Comparison of ENCODE assay signal across 8 cellular contexts in the genomic region with DNA sequence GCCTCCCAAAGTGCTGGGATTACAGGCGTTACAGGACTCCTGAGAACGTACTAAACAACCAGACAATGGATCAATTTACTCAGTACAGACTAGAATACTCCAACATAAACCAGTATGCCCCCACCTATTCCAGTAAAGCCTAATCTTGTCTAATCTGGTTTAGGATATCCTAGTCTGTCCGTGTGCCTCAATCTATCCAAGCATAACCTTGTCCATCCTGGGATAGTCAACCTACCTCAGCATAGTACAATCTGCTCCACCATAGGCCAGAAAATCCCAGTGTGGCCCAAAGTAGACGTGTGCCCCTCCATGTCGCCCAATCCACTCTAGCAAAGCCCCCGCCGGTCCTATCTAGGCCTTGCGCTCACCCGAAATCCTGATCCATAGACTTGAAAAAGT. TPM values are rescaled to one million over a fixed set of nuclear protein-coding genes. Genes with fewer than 3 reads are reported as not detected.
DNase-seq lines count a peak whose midpoint lies in the region; ATAC-seq lines count a peak whose summit lies in the region.

No MANE protein-coding gene starts in this region.

- peak overlapping the region; percentile 88 for H3K27ac Mint-ChIP-seq in activated CD4-positive, alpha-beta T cell treated with anti-CD3 and anti-CD28 coated beads, Interleukin-2, amount 10 ng/mL, durations not matched to agents 7 days and 5 days
- H3K27ac Mint-ChIP-seq in activated naive CD8-positive, alpha-beta T cell = peak overlapping the region; percentile 95
- H3K27ac Mint-ChIP-seq in stimulated activated naive CD8-positive, alpha-beta T cell treated with anti-CD3 and anti-CD28 coated beads, Interleukin-15, amount 100 ng/mL, for 72 hours = peak overlapping the region; percentile 96

- CTCF ChIA-PET in activated CD4-positive, alpha-beta T cell treated with anti-CD3 and anti-CD28 coated beads, Interleukin-2, amount 10 ng/mL, durations not matched to agents 7 days and 5 days (lab: Charles Lee) = interaction anchor here (0.7 to 2.5 kb wide), 6 partner anchors 9 to 454 kb away, joined by 3 to 14 read pairs (median 4); partner anchors contain the start of genes ACADVL and DLG4

- H3K4me3 Mint-ChIP-seq in activated CD4-positive, alpha-beta T cell treated with anti-CD3 and anti-CD28 coated beads, Interleukin-2, amount 10 ng/mL, durations not matched to agents 7 days and 5 days = peak overlapping the region; percentile 96
- peak overlapping the region; percentile 96 for H3K4me3 Mint-ChIP-seq in activated naive CD8-positive, alpha-beta T cell
- peak overlapping the region; percentile 95 to 98 for H3K4me3 Mint-ChIP-seq in stimulated activated naive CD8-positive, alpha-beta T cell treated with anti-CD3 and anti-CD28 coated beads, Interleukin-15, amount 100 ng/mL, for 72 hours

- H3K9me3 ChIP-seq in iPS-18c (ENCODE audit: control insufficient read depth, insufficient read depth, low read length) = no peaks in the 10 kb centered on the region

- no peaks in the 10 kb centered on the region for H3K9me3 Mint-ChIP-seq in activated CD4-positive, alpha-beta T cell treated with anti-CD3 and anti-CD28 coated beads, Interleukin-2, amount 10 ng/mL, durations not matched to agents 7 days and 5 days
- H3K9me3 Mint-ChIP-seq in activated naive CD8-positive, alpha-beta T cell (ENCODE audit: low read depth) = no peaks in the 10 kb centered on the region
- no peaks in the 10 kb centered on the region for H3K9me3 Mint-ChIP-seq in stimulated activated naive CD8-positive, alpha-beta T cell treated with anti-CD3 and anti-CD28 coated beads, Interleukin-15, amount 100 ng/mL, for 72 hours

- H3K4me3 ChIP-seq in iPS-18c (ENCODE audit: insufficient read depth, low read depth, low read length) = peak overlapping the region; percentile 82

- H3K36me3 Mint-ChIP-seq in activated CD4-positive, alpha-beta T cell treated with anti-CD3 and anti-CD28 coated beads, Interleukin-2, amount 10 ng/mL, durations not matched to agents 7 days and 5 days (ENCODE audit: low read depth) = peaks cover 33% of the 10 kb centered on the region
- peaks cover 5% of the 10 kb centered on the region for H3K36me3 Mint-ChIP-seq in activated naive CD8-positive, alpha-beta T cell

- no peak for DNase-seq in activated CD4-positive, alpha-beta T cell treated with anti-CD3 and anti-CD28 coated beads, Interleukin-2, amount 10 ng/mL, durations not matched to agents 7 days and 5 days
- DNase-seq in activated CD4-positive, alpha-beta T cell treated with anti-CD3 and anti-CD28 coated beads, Interleukin-2, amount 50 U/mL, for 1 hour = no peak
- DNase-seq in stimulated activated naive CD8-positive, alpha-beta T cell treated with anti-CD3 and anti-CD28 coated beads, Interleukin-15, amount 100 ng/mL, for 72 hours = no peak
- DNase-seq in HPDE6-E6E7 (ENCODE audit: extremely low spot score) (no peak), NCI-H1694 (lab: John Stamatoyannopoulos, UW) (no peak)

- peaks cover 52% of the 10 kb centered on the region for H3K4me1 Mint-ChIP-seq in activated CD4-positive, alpha-beta T cell treated with anti-CD3 and anti-CD28 coated beads, Interleukin-2, amount 10 ng/mL, durations not matched to agents 7 days and 5 days
- peaks cover 49% of the 10 kb centered on the region for H3K4me1 Mint-ChIP-seq in activated naive CD8-positive, alpha-beta T cell (ENCODE audit: low read depth)
- H3K4me1 Mint-ChIP-seq in stimulated activated naive CD8-positive, alpha-beta T cell treated with anti-CD3 and anti-CD28 coated beads, Interleukin-15, amount 100 ng/mL, for 72 hours = peaks cover 80% of the 10 kb centered on the region

- POLR2A ChIA-PET in activated CD4-positive, alpha-beta T cell treated with anti-CD3 and anti-CD28 coated beads, Interleukin-2, amount 10 ng/mL, durations not matched to agents 7 days and 5 days (lab: Charles Lee) = interaction anchor here (0.7 kb wide), 1 partner anchor 301 kb away, joined by 3 read pairs; no protein-coding TSS in a partner anchor

- ATAC-seq in stimulated activated naive CD8-positive, alpha-beta T cell treated with anti-CD3 and anti-CD28 coated beads, Interleukin-15, amount 100 ng/mL, for 72 hours = peak; percentile 33
- no peak for ATAC-seq in GM19463 (IDR thresholded peaks at IDR 0.05; ENCODE audit: unreplicated experiment)

- H3K27me3 Mint-ChIP-seq in activated CD4-positive, alpha-beta T cell treated with anti-CD3 and anti-CD28 coated beads, Interleukin-2, amount 10 ng/mL, durations not matched to agents 7 days and 5 days = no peaks in the 10 kb centered on the region
- H3K27me3 Mint-ChIP-seq in activated naive CD8-positive, alpha-beta T cell = no peaks in the 10 kb centered on the region
- no peaks in the 10 kb centered on the region for H3K27me3 Mint-ChIP-seq in stimulated activated naive CD8-positive, alpha-beta T cell treated with anti-CD3 and anti-CD28 coated beads, Interleukin-15, amount 100 ng/mL, for 72 hours

RNA-seq across cellular contexts. Expression of gene DVL2, which starts 0.6 kb away (rescaled TPM):
- 10 to 100 TPM; 53.2 TPM for total RNA-seq in activated CD4-positive, alpha-beta T cell treated with anti-CD3 and anti-CD28 coated beads, Interleukin-2, amount 10 ng/mL, durations not matched to agents 7 days and 5 days

RNA-seq across cellular contexts. Expression of gene PHF23, which starts 5.6 kb away (rescaled TPM):
- 10 to 100 TPM; 55.9 to 59.2 TPM for total RNA-seq in activated CD4-positive, alpha-beta T cell treated with anti-CD3 and anti-CD28 coated beads, Interleukin-2, amount 10 ng/mL, durations not matched to agents 7 days and 5 days

RNA-seq across cellular contexts. Expression of gene GABARAP, which starts 8.5 kb away (rescaled TPM):
- total RNA-seq in activated CD4-positive, alpha-beta T cell treated with anti-CD3 and anti-CD28 coated beads, Interleukin-2, amount 10 ng/mL, durations not matched to agents 7 days and 5 days = 100 to 1,000 TPM; 256 to 279 TPM

RNA-seq across cellular contexts. Expression of gene ACADVL, which starts 14.0 kb away (rescaled TPM):
- 100 to 1,000 TPM; 338 to 370 TPM for total RNA-seq in activated CD4-positive, alpha-beta T cell treated with anti-CD3 and anti-CD28 coated beads, Interleukin-2, amount 10 ng/mL, durations not matched to agents 7 days and 5 days

RNA-seq across cellular contexts. Expression of gene DLG4, which starts 14.1 kb away (rescaled TPM):
- total RNA-seq in activated CD4-positive, alpha-beta T cell treated with anti-CD3 and anti-CD28 coated beads, Interleukin-2, amount 10 ng/mL, durations not matched to agents 7 days and 5 days = 1 to 10 TPM; 9.4 to 9.5 TPM
